In genomic region chr17:45077643-45078042, GRCh38 we compare ENCODE assay signal across 1 cellular context.
TF ChIP-seq lines count a peak whose summit lies in the region.

No MANE protein-coding gene starts in this region.

TF ChIP-seq in GM12878, 131 proteins besides CTCF, POLR2A, EP300 and RAD21 (continues in another document):
- TF ChIP-seq ZBTB40 (IDR thresholded peaks at IDR 0.05; ENCODE audit: borderline replicate concordance) (no peak), KLF5 (IDR thresholded peaks at IDR 0.05; ENCODE audit: partially characterized antibody) (no peak), CEBPB (IDR thresholded peaks at IDR 0.05; ENCODE audit: borderline replicate concordance in 1 of 2, low read depth in 2 of 2, low read length in 2 of 2) (no peak), MYC (IDR thresholded peaks at IDR 0.05; ENCODE audit: insufficient read depth, insufficient read length, insufficient replicate concordance, low read length, severe bottlenecking) (no peak), SKIL (IDR thresholded peaks at IDR 0.05; ENCODE audit: low read depth, poor library complexity, severe bottlenecking) (no peak), IKZF1 (conservative IDR thresholded peaks at IDR 0.05) (no peak; the same call in 1 of the 2 replicates), ATF2 (IDR thresholded peaks at IDR 0.05; ENCODE audit: low read length) (peak; percentile 64; the same call in 1 of the 2 replicates), YBX1 (IDR thresholded peaks at IDR 0.05) (no peak), POLR2AphosphoS2 (IDR thresholded peaks at IDR 0.05; ENCODE audit: low read depth, low read length) (no peak), TCF12 (IDR thresholded peaks at IDR 0.05; ENCODE audit: low read depth, low read length) (peak; percentile 53; the same call in 1 of the 2 replicates), RAD51 (IDR thresholded peaks at IDR 0.05) (no peak), ZNF207 (IDR thresholded peaks at IDR 0.05; ENCODE audit: borderline replicate concordance) (no peak), CBX5 (IDR thresholded peaks at IDR 0.05; ENCODE audit: low read depth) (no peak), NFXL1 (IDR thresholded peaks at IDR 0.05; ENCODE audit: borderline replicate concordance) (no peak), POU2F2 (IDR thresholded peaks at IDR 0.05; ENCODE audit: borderline replicate concordance, low read depth, low read length) (no peak), MYB (IDR thresholded peaks at IDR 0.05; ENCODE audit: borderline replicate concordance, low read depth, low read length) (no peak), IRF5 (IDR thresholded peaks at IDR 0.05; ENCODE audit: borderline replicate concordance) (no peak), SREBF1 (IDR thresholded peaks at IDR 0.05; ENCODE audit: low read length) (no peak), RB1 (IDR thresholded peaks at IDR 0.05; ENCODE audit: borderline replicate concordance) (no peak), TCF3 (IDR thresholded peaks at IDR 0.05; ENCODE audit: borderline replicate concordance, insufficient read depth, low read depth, low read length) (no peak), RFX5 (IDR thresholded peaks at IDR 0.05; ENCODE audit: low read depth, low read length) (no peak), ESRRA (IDR thresholded peaks at IDR 0.05; ENCODE audit: low read length) (no peak), ZNF274 (IDR thresholded peaks at IDR 0.05; ENCODE audit: insufficient read depth, insufficient read length) (no peak), NR2C1 (IDR thresholded peaks at IDR 0.05) (no peak), JUNB (IDR thresholded peaks at IDR 0.05) (peak; percentile 82), YY1 (IDR thresholded peaks at IDR 0.05; ENCODE audit: low read depth, low read length) (no peak), CHD4 (IDR thresholded peaks at IDR 0.05) (no peak), ZBTB4 (CRISPR knock-in tag; IDR thresholded peaks at IDR 0.05) (no peak), SMC3 (IDR thresholded peaks at IDR 0.05; ENCODE audit: borderline replicate concordance, low read length) (no peak), SIN3A (IDR thresholded peaks at IDR 0.05; ENCODE audit: low read depth, low read length) (no peak), PAX8 (IDR thresholded peaks at IDR 0.05) (no peak), CBX3 (IDR thresholded peaks at IDR 0.05; ENCODE audit: borderline replicate concordance, low read depth) (no peak), ETV6 (conservative IDR thresholded peaks at IDR 0.05 in 1 of 2, IDR thresholded peaks at IDR 0.05 in 1 of 2; ENCODE audit: borderline replicate concordance in 1 of 2, low read depth in 1 of 2) (peak in 1 of 2 experiments; percentile 71; a peak in 1 of 4 replicates), ZNF217 (IDR thresholded peaks at IDR 0.05) (no peak), CREB1 (IDR thresholded peaks at IDR 0.05; ENCODE audit: low read depth) (0 out of 2 replicates have a peak, but pooled peaks have one; percentile 15), ATF7 (IDR thresholded peaks at IDR 0.05; ENCODE audit: low read depth) (no peak), WRNIP1 (IDR thresholded peaks at IDR 0.05; ENCODE audit: borderline replicate concordance, low read depth, low read length) (no peak), NR2F1 (conservative IDR thresholded peaks at IDR 0.05) (no peak), ZSCAN29 (IDR thresholded peaks at IDR 0.05) (no peak), STAT3 (IDR thresholded peaks at IDR 0.05; ENCODE audit: low read depth, low read length) (no peak), USF2 (IDR thresholded peaks at IDR 0.05; ENCODE audit: borderline replicate concordance, low read depth, low read length) (no peak), SUZ12 (IDR thresholded peaks at IDR 0.05; ENCODE audit: unreplicated experiment) (no peak), MTA3 (IDR thresholded peaks at IDR 0.05; ENCODE audit: borderline replicate concordance, low read length) (no peak), SRF (IDR thresholded peaks at IDR 0.05; ENCODE audit: low read depth in 2 of 2, low read length in 2 of 2) (no peak), PBX3 (IDR thresholded peaks at IDR 0.05; ENCODE audit: insufficient replicate concordance, low read depth, low read length) (no peak), HDAC6 (IDR thresholded peaks at IDR 0.05; ENCODE audit: unreplicated experiment) (no peak), NFYA (IDR thresholded peaks at IDR 0.05; ENCODE audit: borderline replicate concordance, low read depth, low read length) (no peak), USF1 (IDR thresholded peaks at IDR 0.05; ENCODE audit: borderline replicate concordance, extremely low read length, insufficient read depth, low read depth, low read length) (no peak), CHD2 (IDR thresholded peaks at IDR 0.05; ENCODE audit: borderline replicate concordance, low read depth, low read length) (no peak), ZBTB11 (CRISPR knock-in tag; IDR thresholded peaks at IDR 0.05) (no peak)
